1 cellular context compared by ENCODE assay signal in the genomic region with DNA sequence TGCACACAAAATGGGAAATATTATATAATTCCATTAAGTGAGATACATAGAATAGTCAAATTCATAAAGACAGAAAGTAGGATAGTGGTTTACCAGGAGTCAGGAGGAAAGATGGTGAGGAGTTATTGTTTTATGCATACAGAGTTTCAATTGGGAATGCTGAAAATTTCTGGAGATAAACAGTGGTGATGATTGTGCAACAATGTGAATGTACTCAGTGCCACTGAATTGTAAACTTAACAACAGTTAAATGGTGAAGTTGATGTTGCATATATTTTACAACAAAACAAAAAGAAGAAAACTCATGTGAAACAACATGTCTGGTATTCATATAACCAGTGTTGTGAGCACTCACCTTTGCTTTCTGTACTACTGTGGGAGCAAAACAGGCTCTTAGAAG.
TF ChIP-seq lines count a peak whose summit lies in the region.

No MANE protein-coding gene starts in this region.

TF ChIP-seq in GM23338, 12 proteins besides CTCF, POLR2A, EP300 and RAD21 (continued from another document):
- TF ChIP-seq, protein P1, sequence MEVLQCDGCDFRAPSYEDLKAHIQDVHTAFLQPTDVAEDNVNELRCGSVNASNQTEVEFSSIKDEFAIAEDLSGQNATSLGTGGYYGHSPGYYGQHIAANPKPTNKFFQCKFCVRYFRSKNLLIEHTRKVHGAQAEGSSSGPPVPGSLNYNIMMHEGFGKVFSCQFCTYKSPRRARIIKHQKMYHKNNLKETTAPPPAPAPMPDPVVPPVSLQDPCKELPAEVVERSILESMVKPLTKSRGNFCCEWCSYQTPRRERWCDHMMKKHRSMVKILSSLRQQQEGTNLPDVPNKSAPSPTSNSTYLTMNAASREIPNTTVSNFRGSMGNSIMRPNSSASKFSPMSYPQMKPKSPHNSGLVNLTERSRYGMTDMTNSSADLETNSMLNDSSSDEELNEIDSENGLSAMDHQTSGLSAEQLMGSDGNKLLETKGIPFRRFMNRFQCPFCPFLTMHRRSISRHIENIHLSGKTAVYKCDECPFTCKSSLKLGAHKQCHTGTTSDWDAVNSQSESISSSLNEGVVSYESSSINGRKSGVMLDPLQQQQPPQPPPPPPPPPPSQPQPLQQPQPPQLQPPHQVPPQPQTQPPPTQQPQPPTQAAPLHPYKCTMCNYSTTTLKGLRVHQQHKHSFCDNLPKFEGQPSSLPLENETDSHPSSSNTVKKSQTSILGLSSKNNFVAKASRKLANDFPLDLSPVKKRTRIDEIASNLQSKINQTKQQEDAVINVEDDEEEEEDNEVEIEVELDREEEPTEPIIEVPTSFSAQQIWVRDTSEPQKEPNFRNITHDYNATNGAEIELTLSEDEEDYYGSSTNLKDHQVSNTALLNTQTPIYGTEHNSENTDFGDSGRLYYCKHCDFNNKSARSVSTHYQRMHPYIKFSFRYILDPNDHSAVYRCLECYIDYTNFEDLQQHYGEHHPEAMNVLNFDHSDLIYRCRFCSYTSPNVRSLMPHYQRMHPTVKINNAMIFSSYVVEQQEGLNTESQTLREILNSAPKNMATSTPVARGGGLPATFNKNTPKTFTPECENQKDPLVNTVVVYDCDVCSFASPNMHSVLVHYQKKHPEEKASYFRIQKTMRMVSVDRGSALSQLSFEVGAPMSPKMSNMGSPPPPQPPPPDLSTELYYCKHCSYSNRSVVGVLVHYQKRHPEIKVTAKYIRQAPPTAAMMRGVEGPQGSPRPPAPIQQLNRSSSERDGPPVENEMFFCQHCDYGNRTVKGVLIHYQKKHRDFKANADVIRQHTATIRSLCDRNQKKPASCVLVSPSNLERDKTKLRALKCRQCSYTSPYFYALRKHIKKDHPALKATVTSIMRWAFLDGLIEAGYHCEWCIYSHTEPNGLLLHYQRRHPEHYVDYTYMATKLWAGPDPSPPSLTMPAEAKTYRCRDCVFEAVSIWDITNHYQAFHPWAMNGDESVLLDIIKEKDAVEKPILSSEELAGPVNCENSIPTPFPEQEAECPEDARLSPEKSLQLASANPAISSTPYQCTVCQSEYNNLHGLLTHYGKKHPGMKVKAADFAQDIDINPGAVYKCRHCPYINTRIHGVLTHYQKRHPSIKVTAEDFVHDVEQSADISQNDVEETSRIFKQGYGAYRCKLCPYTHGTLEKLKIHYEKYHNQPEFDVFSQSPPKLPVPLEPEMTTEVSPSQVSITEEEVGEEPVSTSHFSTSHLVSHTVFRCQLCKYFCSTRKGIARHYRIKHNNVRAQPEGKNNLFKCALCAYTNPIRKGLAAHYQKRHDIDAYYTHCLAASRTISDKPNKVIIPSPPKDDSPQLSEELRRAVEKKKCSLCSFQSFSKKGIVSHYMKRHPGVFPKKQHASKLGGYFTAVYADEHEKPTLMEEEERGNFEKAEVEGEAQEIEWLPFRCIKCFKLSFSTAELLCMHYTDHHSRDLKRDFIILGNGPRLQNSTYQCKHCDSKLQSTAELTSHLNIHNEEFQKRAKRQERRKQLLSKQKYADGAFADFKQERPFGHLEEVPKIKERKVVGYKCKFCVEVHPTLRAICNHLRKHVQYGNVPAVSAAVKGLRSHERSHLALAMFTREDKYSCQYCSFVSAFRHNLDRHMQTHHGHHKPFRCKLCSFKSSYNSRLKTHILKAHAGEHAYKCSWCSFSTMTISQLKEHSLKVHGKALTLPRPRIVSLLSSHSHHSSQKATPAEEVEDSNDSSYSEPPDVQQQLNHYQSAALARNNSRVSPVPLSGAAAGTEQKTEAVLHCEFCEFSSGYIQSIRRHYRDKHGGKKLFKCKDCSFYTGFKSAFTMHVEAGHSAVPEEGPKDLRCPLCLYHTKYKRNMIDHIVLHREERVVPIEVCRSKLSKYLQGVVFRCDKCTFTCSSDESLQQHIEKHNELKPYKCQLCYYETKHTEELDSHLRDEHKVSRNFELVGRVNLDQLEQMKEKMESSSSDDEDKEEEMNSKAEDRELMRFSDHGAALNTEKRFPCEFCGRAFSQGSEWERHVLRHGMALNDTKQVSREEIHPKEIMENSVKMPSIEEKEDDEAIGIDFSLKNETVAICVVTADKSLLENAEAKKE (CRISPR knock-in tag; IDR thresholded peaks at IDR 0.05): no peak
- TF ChIP-seq EZH2 (IDR thresholded peaks at IDR 0.05; ENCODE audit: low read depth, unreplicated experiment) (no peak), REST (IDR thresholded peaks at IDR 0.05; ENCODE audit: unreplicated experiment) (no peak), EZH2phosphoT487 (IDR thresholded peaks at IDR 0.05; ENCODE audit: unreplicated experiment) (no peak), STAT1 (IDR thresholded peaks at IDR 0.05; ENCODE audit: unreplicated experiment) (no peak), CREB1 (CRISPR knock-in tag; IDR thresholded peaks at IDR 0.05; ENCODE audit: low read depth) (no peak), NANOG (IDR thresholded peaks at IDR 0.05; ENCODE audit: borderline replicate concordance) (no peak), ZNF331 (CRISPR knock-in tag; IDR thresholded peaks at IDR 0.05; ENCODE audit: low read depth) (no peak)
